8 cellular contexts compared by ENCODE assay signal in genomic region chr10:30581779-30582380, GRCh38. TPM values are rescaled to one million over a fixed set of nuclear protein-coding genes. Genes with fewer than 3 reads are reported as not detected.
DNase-seq lines count a peak whose midpoint lies in the region; ATAC-seq, FAIRE-seq and TF ChIP-seq lines count a peak whose summit lies in the region.

No MANE protein-coding gene starts in this region.

- FAIRE-seq in K562 (lab: Jason Lieb, UNC), result peak; percentile 84

- WGBS in K562 (ENCODE audit: insufficient coverage, low coverage, missing lambda C conversion rate), result 29% methylated on average over 3 of the region's 3 CpGs

- TF ChIP-seq RAD21 in K562 (CRISPR knock-in tag; conservative IDR thresholded peaks at IDR 0.05 in 1 of 2, IDR thresholded peaks at IDR 0.05 in 1 of 2), result peak in 1 of 2 experiments; percentile 49; a peak in 3 of 4 replicates

- no peaks in the 10 kb centered on the region for H3K79me2 ChIP-seq in K562 (ENCODE audit: control insufficient read depth, insufficient read depth, low read length)

- H3K27ac ChIP-seq in K562 (ENCODE audit: extremely low read depth, low read depth, low read length) (no peak overlapping the region), left lung (no peak overlapping the region)

- intact Hi-C loops in Caco-2 (cut with micrococcal nuclease; ENCODE audit: unreplicated experiment), result loop anchor here (2.0 kb wide), 2 partner anchors 17 to 43 kb away; no protein-coding TSS in a partner anchor
- intact Hi-C loops in K562 (cut with micrococcal nuclease), result loop anchor here (2.0 kb wide), 1 partner anchor 29 kb away; no protein-coding TSS in a partner anchor
- intact Hi-C loops in left lung (cut with DNase I), result no loop called here

- TF ChIP-seq EP300 in K562 (IDR thresholded peaks at IDR 0.05; ENCODE audit: low read length), result no peak

- CTCF ChIA-PET in Caco-2 (lab: Charles Lee) (interaction anchor here (0.5 to 2.1 kb wide), 10 partner anchors 9 to 1178 kb away, joined by 3 to 16 read pairs (median 3); no protein-coding TSS in a partner anchor), K562 (lab: Yijun Ruan, JAX; ENCODE audit: low intra/inter-chr PET ratio) (interaction anchor here (0.6 to 1.1 kb wide), 2 partner anchors 115 to 147 kb away, joined by 3 to 5 read pairs; no protein-coding TSS in a partner anchor)

- H3K9me3 Mint-ChIP-seq in Caco-2 (ENCODE audit: unreplicated experiment), result no peaks in the 10 kb centered on the region

- H3K9me1 ChIP-seq in K562 (ENCODE audit: control insufficient read depth, insufficient read depth, low read length), result no peaks in the 10 kb centered on the region

- DNase-seq in A172 (ENCODE audit: low spot score) (peak; percentile 33), Caco-2 (peak in 1 of 2 experiments; percentile 66), MG63 (peak; percentile 18), K562 (ENCODE audit: extremely low read depth in 1 of 4, low spot score in 3 of 4) (peak; percentile 67 to 72 (median 70)), left lung (no peak)

- H2AFZ ChIP-seq in K562 (ENCODE audit: low read depth, low read length), result 0 out of 2 replicates have a peak overlapping the region, but pooled peaks have one; percentile 4

- no peak overlapping the region for H3K4me3 Mint-ChIP-seq in Caco-2 (ENCODE audit: unreplicated experiment)

- no peaks in the 10 kb centered on the region for H3K36me3 ChIP-seq in Caco-2 (ENCODE audit: control insufficient read depth, insufficient read depth, low read length)
- H3K36me3 ChIP-seq in MG63, result no peaks in the 10 kb centered on the region
- H3K36me3 ChIP-seq in K562 (ENCODE audit: control insufficient read depth, insufficient read depth, low read length), result no peaks in the 10 kb centered on the region
- no peaks in the 10 kb centered on the region for H3K36me3 ChIP-seq in left lung

- POLR2A ChIA-PET in Caco-2 (lab: Charles Lee) (no interaction called here), K562 (lab: Yijun Ruan, JAX) (interaction anchor here (0.7 to 1.2 kb wide), 3 partner anchors 9 to 144 kb away, joined by 3 to 15 read pairs (median 6); no protein-coding TSS in a partner anchor)

- ATAC-seq in K562 (peak; percentile 63; the same call in 2 of the 3 replicates), left lung (peak; percentile 50), GM21390 (IDR thresholded peaks at IDR 0.05; ENCODE audit: unreplicated experiment) (no peak), GM19324 (IDR thresholded peaks at IDR 0.05; ENCODE audit: low FRiP score, unreplicated experiment) (no peak), GM18907 (IDR thresholded peaks at IDR 0.05; ENCODE audit: unreplicated experiment) (no peak)

- no peaks in the 10 kb centered on the region for H4K20me1 ChIP-seq in K562 (replicated peaks; ENCODE audit: control insufficient read depth, insufficient read depth, low read length)

- H3K36me3 Mint-ChIP-seq in Caco-2 (ENCODE audit: insufficient read depth, unreplicated experiment), result no peaks in the 10 kb centered on the region

- H3K27me3 Mint-ChIP-seq in Caco-2 (ENCODE audit: insufficient read depth, unreplicated experiment), result no peaks in the 10 kb centered on the region

- BruUV-seq in Caco-2 (replicated peaks; lab: Mats Ljungman, UMichigan), result no TSS peak
- BruUV-seq in K562 (replicated peaks; lab: Mats Ljungman, UMichigan), result no TSS peak

- TF ChIP-seq POLR2A in K562 (conservative IDR thresholded peaks at IDR 0.05), result no peak

- H3K4me3 ChIP-seq in Caco-2 (ENCODE audit: low read depth, low read length) (no peak overlapping the region), MG63 (no peak overlapping the region), K562 (no peak overlapping the region), left lung (no peak overlapping the region)

- no peaks in the 10 kb centered on the region for H3K9me3 ChIP-seq in Caco-2
- no peaks in the 10 kb centered on the region for H3K9me3 ChIP-seq in MG63
- H3K9me3 ChIP-seq in K562 (replicated peaks; ENCODE audit: control insufficient read depth, insufficient read depth, low read depth, low read length), result no peaks in the 10 kb centered on the region
- no peaks in the 10 kb centered on the region for H3K9me3 ChIP-seq in left lung

- no peak overlapping the region for H3K4me2 ChIP-seq in K562 (ENCODE audit: insufficient read depth, low read length)

- no peaks in the 10 kb centered on the region for H3K27me3 ChIP-seq in Caco-2 (replicated peaks; ENCODE audit: control insufficient read depth, insufficient read depth, low read length)
- no peaks in the 10 kb centered on the region for H3K27me3 ChIP-seq in MG63
- H3K27me3 ChIP-seq in K562 (ENCODE audit: control insufficient read depth in 2 of 2, insufficient read depth in 2 of 2, low read length in 2 of 2), result no peaks in the 10 kb centered on the region
- H3K27me3 ChIP-seq in left lung, result no peaks in the 10 kb centered on the region

- no peak overlapping the region for H3K9ac ChIP-seq in K562 (ENCODE audit: insufficient read depth in 1 of 2, low read depth in 2 of 2, low read length in 2 of 2)

- H3K4me1 ChIP-seq in Caco-2, result no peaks in the 10 kb centered on the region
- peaks cover 4 to 7% of the 10 kb centered on the region in 2 experiments; a peak in 3 of 5 replicates for H3K4me1 ChIP-seq in K562 (replicated peaks in 1 of 2; ENCODE audit: control insufficient read depth in 2 of 2, insufficient read depth in 2 of 2, low read length in 2 of 2)
- peaks cover 6 to 34% of the 10 kb centered on the region in 2 donors for H3K4me1 ChIP-seq in left lung

- TF ChIP-seq CTCF in Caco-2 (IDR thresholded peaks at IDR 0.05; ENCODE audit: insufficient read depth in 1 of 2, low read depth in 1 of 2, low read length in 1 of 2, severe bottlenecking in 1 of 2, unreplicated experiment in 1 of 2) (peak; percentile 80 to 86), K562 (IDR thresholded peaks at IDR 0.05 in 2 of 3, conservative IDR thresholded peaks at IDR 0.05 in 1 of 3; ENCODE audit: insufficient read depth in 2 of 3, low read depth in 1 of 3, low read length in 3 of 3) (peak; percentile 59 to 84 (median 83)), left lung (IDR thresholded peaks at IDR 0.05) (peak; percentile 63 to 65)

- H3K4me1 Mint-ChIP-seq in Caco-2 (ENCODE audit: low read depth, unreplicated experiment), result peaks cover 6% of the 10 kb centered on the region

- in situ Hi-C loops in K562 (cut with MboI), result loop anchor here (5.0 kb wide), 1 partner anchor 190 kb away; no protein-coding TSS in a partner anchor

- no peak overlapping the region for H3K27ac Mint-ChIP-seq in Caco-2 (ENCODE audit: unreplicated experiment)

TF ChIP-seq in K562, 482 proteins besides CTCF, POLR2A, EP300 and RAD21 (continues in another document):
- TF ChIP-seq FOSL1 (tag; conservative IDR thresholded peaks at IDR 0.05) (no peak), ZEB2 (IDR thresholded peaks at IDR 0.05) (no peak), CBX1 (IDR thresholded peaks at IDR 0.05; ENCODE audit: low read depth) (no peak), SMARCA5 (IDR thresholded peaks at IDR 0.05) (no peak), POLR2B (IDR thresholded peaks at IDR 0.05; ENCODE audit: low read depth, partially characterized antibody) (no peak), ZBTB7A (IDR thresholded peaks at IDR 0.05; ENCODE audit: borderline replicate concordance, control insufficient read depth, low read depth, low read length) (no peak), ZNF41 (CRISPR knock-in tag; conservative IDR thresholded peaks at IDR 0.05) (no peak), HOXB6 (CRISPR knock-in tag; IDR thresholded peaks at IDR 0.05; ENCODE audit: borderline replicate concordance) (no peak), KLF16 (IDR thresholded peaks at IDR 0.05) (0 out of 2 replicates have a peak, but pooled peaks have one; percentile 50), ZKSCAN8 (CRISPR knock-in tag; IDR thresholded peaks at IDR 0.05) (no peak), ADNP (tag; IDR thresholded peaks at IDR 0.05) (no peak), SMC3 (conservative IDR thresholded peaks at IDR 0.05; ENCODE audit: insufficient read depth, low read depth, low read length) (0 out of 2 replicates have a peak, but pooled peaks have one; percentile 32), TAF15 (IDR thresholded peaks at IDR 0.05; ENCODE audit: low read depth, low read length) (no peak)

RNA-seq across cellular contexts. Expression of gene LYZL2, which starts 47.7 kb away (rescaled TPM):
- total RNA-seq in A172 (2014; rRNA removed; shearing (Covaris generic)), result not detected in 2 replicates
- not detected in 2 replicates for total RNA-seq in Caco-2 (2022)
- not detected in 2 replicates for total RNA-seq in MG63 (2014; rRNA removed; shearing (Covaris generic); ENCODE audit: low replicate concordance)
- not detected in 2 replicates for total RNA-seq in K562 (2011; cell fraction: chromatin; rRNA removed; ENCODE audit: low replicate concordance)
- total RNA-seq in K562 (2011; cell fraction: nucleolus; rRNA removed), result not detected in 2 replicates
- not detected in 2 replicates for total RNA-seq in K562 (2011; cell fraction: nucleoplasm; rRNA removed)
- total RNA-seq in K562 (2014; rRNA removed), result not detected in 2 replicates
- total RNA-seq in K562 (2014; rRNA removed; fragmentation: Illumina TruSeq; extraction: Trizol), result not detected in 2 replicates
- not detected in 2 replicates for total RNA-seq in K562 (2015; rRNA removed; fragmentation: Illumina TruSeq; extraction: Trizol)
- not detected in 2 replicates for total RNA-seq in K562 (2021)
- not detected in 2 replicates for polyA plus RNA-seq in K562 (2011; rRNA removed)
- not detected in 2 replicates for polyA plus RNA-seq in K562 (2011; cell fraction: cytosol; rRNA removed)
- not detected in 2 replicates for polyA plus RNA-seq in K562 (2011; cell fraction: nucleus; rRNA removed)
- not detected in 2 replicates for polyA plus RNA-seq in K562 (2012)
- not detected in 2 replicates for polyA plus RNA-seq in K562 (2014; fragmentation: Illumina TruSeq; extraction: Trizol)
- polyA plus RNA-seq in K562 (2014; fragmentation: Nextera tagmentation; extraction: Ambion mirVana), result not detected
- not detected in 2 replicates for polyA plus RNA-seq in K562 (2014; rRNA removed)
- polyA minus RNA-seq in K562 (2011; rRNA and poly(A)+ RNA removed), result not detected in 2 replicates
- polyA minus RNA-seq in K562 (2011; cell fraction: cytosol; rRNA and poly(A)+ RNA removed), result not detected in 2 replicates
- polyA minus RNA-seq in K562 (2011; cell fraction: nucleus; rRNA and poly(A)+ RNA removed), result not detected in 2 replicates
- total RNA-seq in left lung, result not detected

Comparison
In these comparisons a context has a peak if more than half of its experiments do, and no peak if none do; other contexts are left out.
1. DNase-seq: peak in A172 (single experiment), MG63 (single experiment) and K562 (4 of 4); none in left lung (0 of 2).
2. ATAC-seq: peak in K562 (single experiment) and left lung (single experiment); none in GM21390 (single experiment), GM19324 (single experiment) and GM18907 (single experiment).
3. intact Hi-C loops: an anchor here in Caco-2 (2.0 kb wide) and K562 (2.0 kb wide); none called in left lung.
4. Peak in every context shown above with its lines, with median percentiles within 50 percentile points of each other: CTCF ChIP-seq.